ENCODE assay signal across 8 cellular contexts in the genomic region with DNA sequence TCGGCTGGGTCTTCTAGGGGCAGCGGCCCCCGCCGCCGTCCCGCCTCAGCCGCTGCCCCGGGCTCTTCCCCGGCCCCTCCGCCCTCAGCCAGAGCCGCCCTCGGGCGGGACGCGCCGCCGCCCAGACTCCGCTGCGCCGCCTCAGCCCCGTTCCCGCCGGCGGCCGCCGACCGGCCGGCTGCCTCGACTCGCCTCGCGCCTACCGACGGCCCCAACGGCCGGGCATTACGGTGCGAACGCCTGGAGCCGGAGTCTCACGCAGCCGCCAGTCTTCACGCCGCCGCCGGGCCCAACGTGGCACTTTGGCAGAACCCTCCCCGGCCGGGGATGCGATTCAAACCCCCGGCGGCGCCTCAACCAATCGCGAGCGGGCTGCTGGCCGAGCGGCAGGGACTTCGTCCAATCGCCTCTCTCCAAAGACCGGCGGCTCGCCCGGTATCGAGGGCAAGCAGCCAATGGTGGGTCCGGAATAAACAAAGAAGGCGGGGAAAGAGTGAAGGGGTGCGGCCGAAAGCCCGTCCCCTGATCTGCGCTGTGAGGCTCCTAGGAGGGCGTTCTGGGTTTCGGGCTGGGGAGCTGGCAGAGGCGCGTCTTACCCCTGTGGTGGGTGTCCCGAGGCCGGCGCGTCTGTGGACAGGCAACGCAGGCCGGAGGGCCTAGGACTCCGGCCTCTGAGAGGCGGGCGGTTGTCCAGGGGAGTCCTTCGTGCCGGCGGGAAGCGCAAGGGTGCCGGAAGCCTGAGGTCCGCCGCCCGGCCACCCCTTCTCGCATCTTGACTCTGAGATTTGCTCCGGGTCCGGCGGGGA. TPM values are rescaled to one million over a fixed set of nuclear protein-coding genes. Genes with fewer than 3 reads are reported as not detected.
A peak's percentile ranks its signal among the peaks of the same experiment; 100 is the strongest.
DNase-seq lines count a peak whose midpoint lies in the region; ATAC-seq, FAIRE-seq and TF ChIP-seq lines count a peak whose summit lies in the region.

TSS of gene CDR2 (minus strand) at position 309 of the 806 bp plus-strand sequence. CDS start 310 bp downstream, outside the sequence.

- H3K36me3 ChIP-seq in HepG2 (replicated peaks in 1 of 2; ENCODE audit: control insufficient read depth in 1 of 2, insufficient read depth in 2 of 2, low read length in 2 of 2), result no peaks in the 10 kb centered on the region

- CTCF ChIA-PET in CD4-positive, alpha-beta T cell (lab: Charles Lee), result interaction anchor here (0.8 to 1.4 kb wide), 2 partner anchors 53 to 56 kb away, joined by 3 to 10 read pairs; no protein-coding TSS in a partner anchor
- CTCF ChIA-PET in HepG2 (lab: Yijun Ruan, JAX; ENCODE audit: low intra/inter-chr PET ratio, low total read pairs), result no interaction called here

- POLR2A ChIA-PET in CD4-positive, alpha-beta T cell (lab: Charles Lee), result interaction anchor here (0.7 to 7.6 kb wide), 18 partner anchors 9 to 185 kb away, joined by 3 to 327 read pairs (median 5); partner anchors contain the start of gene POLR3E
- POLR2A ChIA-PET in HepG2 (lab: Yijun Ruan, JAX), result interaction anchor here (0.6 to 2.5 kb wide), 12 partner anchors 14 to 1163 kb away, joined by 3 to 27 read pairs (median 4); no protein-coding TSS in a partner anchor

- H3K27ac Mint-ChIP-seq in CD4-positive, alpha-beta T cell, result peak within 1 kb of the TSS; percentile 97

- peak; percentile 91 for ATAC-seq in CD4-positive, alpha-beta T cell (ENCODE audit: poor library complexity)
- ATAC-seq in GM19452 (IDR thresholded peaks at IDR 0.05; ENCODE audit: unreplicated experiment) (peak; percentile 88), HG03575 (IDR thresholded peaks at IDR 0.05; ENCODE audit: extremely low read depth, insufficient number of reproducible peaks, low FRiP score, unreplicated experiment) (peak; percentile 64), HepG2 (peak; percentile 93)

- TF ChIP-seq POLR2A in HepG2 (IDR thresholded peaks at IDR 0.05; ENCODE audit: insufficient read depth in 1 of 2, low read depth in 2 of 2, low read length in 2 of 2), result peak; percentile 91 to 93

- H2AFZ ChIP-seq in HepG2 (ENCODE audit: low read length), result peak within 1 kb of the TSS; percentile 16

- H3K9me3 Mint-ChIP-seq in CD4-positive, alpha-beta T cell, result no peaks in the 10 kb centered on the region

- H3K4me2 ChIP-seq in HepG2 (ENCODE audit: low read depth, low read length), result peak within 1 kb of the TSS; percentile 97

- no peaks in the 10 kb centered on the region for H3K27me3 ChIP-seq in CD4-positive, alpha-beta T cell (ENCODE audit: control insufficient read depth, insufficient read depth, low read length)
- no peaks in the 10 kb centered on the region; a peak in 1 of 5 replicates for H3K27me3 ChIP-seq in HepG2 (ENCODE audit: control insufficient read depth in 1 of 2, insufficient read depth in 2 of 2, low read length in 2 of 2)

- peaks cover 52% of the 10 kb centered on the region for H3K4me1 ChIP-seq in HepG2 (ENCODE audit: insufficient read depth, low read length)

- no peak for TF ChIP-seq CTCF in CD4-positive, alpha-beta T cell (IDR thresholded peaks at IDR 0.05)
- TF ChIP-seq CTCF in HepG2 (CRISPR knock-in tag; IDR thresholded peaks at IDR 0.05), result peak; percentile 8; the same call in 1 of the 2 replicates

- peak; percentile 96 to 98 (median 97) for DNase-seq in CD4-positive, alpha-beta T cell
- DNase-seq in NCI-H82 (lab: John Stamatoyannopoulos, UW) (peak; percentile 98), dermis microvascular lymphatic vessel endothelial cell (ENCODE audit: low read depth in 2 of 2) (peak; percentile 87 to 97), HepG2 (ENCODE audit: low spot score) (peak; percentile 98)
- DNase-seq in activated CD4-positive, alpha-beta T cell treated with anti-CD3 and anti-CD28 coated beads, Interleukin-2, amount 50 U/mL, for 4 hours, result peak; percentile 97
- peak; percentile 94 to 96 for DNase-seq in stimulated activated CD4-positive, alpha-beta T cell treated with anti-CD3 and anti-CD28 coated beads, Interleukin-2, amount 100 ng/mL, for 48 hours

- no peaks in the 10 kb centered on the region for H3K27me3 Mint-ChIP-seq in CD4-positive, alpha-beta T cell

- BruUV-seq in HepG2 (replicated peaks; lab: Mats Ljungman, UMichigan), result no TSS peak

- H3K36me3 Mint-ChIP-seq in CD4-positive, alpha-beta T cell (ENCODE audit: low read depth), result peaks cover 37% of the 10 kb centered on the region

- peak within 1 kb of the TSS; percentile 96 for H3K9ac ChIP-seq in HepG2 (ENCODE audit: insufficient read depth, low read depth, low read length)

- WGBS in HepG2 (ENCODE audit: low lambda C conversion rate), result under 1% methylated on average over 89 of the region's 96 CpGs

- no peak for FAIRE-seq in HepG2 (lab: Jason Lieb, UNC)

- TF ChIP-seq EP300 in HepG2 (IDR thresholded peaks at IDR 0.05; ENCODE audit: low read depth in 2 of 2, low read length in 2 of 2), result 0 out of 4 replicates have a peak, but pooled peaks of 1 of the 2 experiments have one; percentile 22
- no peak for TF ChIP-seq EP300 in HepG2 (CRISPR knock-in tag; IDR thresholded peaks at IDR 0.05; ENCODE audit: borderline replicate concordance)

- peak within 1 kb of the TSS; percentile 81 to 98 (median 87) for H3K4me3 ChIP-seq in HepG2 (replicated peaks in 1 of 3; ENCODE audit: insufficient read depth in 1 of 3, low read depth in 2 of 3, low read length in 3 of 3)

- intact Hi-C loops in CD4-positive, alpha-beta T cell (cut with DNase I, micrococcal nuclease), result loop anchor here (1.0 to 10.0 kb wide), 7 partner anchors 16 to 187 kb away; partner anchors contain the start of gene EEF2K (in 1 of the 2)
- intact Hi-C loops in HepG2 (cut with micrococcal nuclease; ENCODE audit: unreplicated experiment), result loop anchor here (5.0 kb wide), 2 partner anchors 52 to 177 kb away; no protein-coding TSS in a partner anchor

- peaks cover 10% of the 10 kb centered on the region for H4K20me1 ChIP-seq in HepG2 (ENCODE audit: insufficient read depth, low read length)

- H3K27ac ChIP-seq in CD4-positive, alpha-beta T cell (ENCODE audit: low read depth, low read length), result peak within 1 kb of the TSS; percentile 83
- peak within 1 kb of the TSS; percentile 85 for H3K27ac ChIP-seq in HepG2 (ENCODE audit: extremely low read length, insufficient read depth, low read length)

- in situ Hi-C loops in HepG2 (cut with HindIII; ENCODE audit: extremely low pct_ligation_motif_present, low pct_unique_long_range_greater_than_20kb), result loop anchor here (10.0 kb wide), 1 partner anchor 60 kb away; no protein-coding TSS in a partner anchor

- H3K79me2 ChIP-seq in HepG2 (ENCODE audit: insufficient read depth, low read length), result peaks cover 49% of the 10 kb centered on the region

- peak within 1 kb of the TSS; percentile 99 for H3K4me3 Mint-ChIP-seq in CD4-positive, alpha-beta T cell

- H3K9me3 ChIP-seq in CD4-positive, alpha-beta T cell (ENCODE audit: control insufficient read depth, low read length), result no peaks in the 10 kb centered on the region
- no peaks in the 10 kb centered on the region for H3K9me3 ChIP-seq in HepG2 (ENCODE audit: low read length)

- H3K4me1 Mint-ChIP-seq in CD4-positive, alpha-beta T cell (ENCODE audit: low read depth), result peaks cover 56% of the 10 kb centered on the region

- TF ChIP-seq RAD21 in HepG2 (CRISPR knock-in tag; IDR thresholded peaks at IDR 0.05), result peak; percentile 79

TF ChIP-seq in HepG2, 621 proteins besides CTCF, POLR2A, EP300 and RAD21 (continues in another document):
- TF ChIP-seq ZNF263 (CRISPR knock-in tag; IDR thresholded peaks at IDR 0.05) (no peak; the same call in 1 of the 2 replicates), ELF1 (CRISPR knock-in tag; IDR thresholded peaks at IDR 0.05) (no peak; the same call in 1 of the 2 replicates), ZNF546 (CRISPR knock-in tag; conservative IDR thresholded peaks at IDR 0.05) (peak; percentile 82), ZNF792 (CRISPR knock-in tag; IDR thresholded peaks at IDR 0.05) (peak; percentile 85), DNMT3B (CRISPR knock-in tag; conservative IDR thresholded peaks at IDR 0.05) (no peak; the same call in 1 of the 2 replicates), RORA (CRISPR knock-in tag; IDR thresholded peaks at IDR 0.05) (no peak), ZNF12 (CRISPR knock-in tag; IDR thresholded peaks at IDR 0.05) (no peak; the same call in 1 of the 2 replicates), PRMT3 (CRISPR knock-in tag; IDR thresholded peaks at IDR 0.05; ENCODE audit: borderline replicate concordance, low read depth) (peak; percentile 88)

RNA-seq across cellular contexts. Expression of gene CDR2, which starts in this region (rescaled TPM):
- 100 to 1,000 TPM; 104 to 113 TPM for total RNA-seq in CD4-positive, alpha-beta T cell
- total RNA-seq in dermis microvascular lymphatic vessel endothelial cell (20.9 and 28.2 TPM in 2 replicates), HepG2 (2016; rRNA removed; fragmentation: Illumina TruSeq; extraction: Trizol) (59.0 and 76.7 TPM in 2 replicates)
- 20.7 and 23.8 TPM in 2 replicates for total RNA-seq in HepG2 (2016; cell fraction: cytosol; rRNA removed; fragmentation: Illumina TruSeq; extraction: Trizol; ENCODE audit: low read depth)
- total RNA-seq in HepG2 (2016; cell fraction: insoluble cytoplasmic fraction; rRNA removed; fragmentation: Illumina TruSeq; extraction: Trizol), result 60.0 and 73.9 TPM in 2 replicates
- total RNA-seq in HepG2 (2016; cell fraction: membrane; rRNA removed; fragmentation: Illumina TruSeq; extraction: Trizol), result 44.0 and 46.8 TPM in 2 replicates
- total RNA-seq in HepG2 (2016; cell fraction: nucleus; rRNA removed; fragmentation: Illumina TruSeq; extraction: Trizol), result 34.8 and 41.9 TPM in 2 replicates
- 67.5 and 78.9 TPM in 2 replicates for polyA plus RNA-seq in HepG2 (2011; rRNA removed)
- polyA plus RNA-seq in HepG2 (2011; cell fraction: cytosol; rRNA removed), result 60.0 and 71.4 TPM in 2 replicates
- polyA plus RNA-seq in HepG2 (2011; cell fraction: nucleus; rRNA removed), result 32.2 and 35.4 TPM in 2 replicates
- 42.9 and 53.6 TPM in 2 replicates for polyA plus RNA-seq in HepG2 (2012)
- 9.2 and 11.4 TPM in 2 replicates for polyA plus RNA-seq in HepG2 (2016; cell fraction: cytosol; fragmentation: Illumina TruSeq; extraction: Trizol; ENCODE audit: low read depth)
- 89.8 and 91.4 TPM in 2 replicates for polyA plus RNA-seq in HepG2 (2016; cell fraction: insoluble cytoplasmic fraction; fragmentation: Illumina TruSeq; extraction: Trizol; ENCODE audit: low read depth)
- polyA plus RNA-seq in HepG2 (2016; cell fraction: membrane; fragmentation: Illumina TruSeq; extraction: Trizol; ENCODE audit: low read depth), result 27.9 and 34.0 TPM in 2 replicates
- 73.8 and 74.1 TPM in 2 replicates for polyA plus RNA-seq in HepG2 (2016; cell fraction: nucleus; fragmentation: Illumina TruSeq; extraction: Trizol; ENCODE audit: insufficient read depth, low read depth)
- 12.4 and 45.2 TPM in 2 replicates for polyA minus RNA-seq in HepG2 (2011; rRNA and poly(A)+ RNA removed; ENCODE audit: low replicate concordance)
- 55.0 and 56.7 TPM in 2 replicates for polyA minus RNA-seq in HepG2 (2011; cell fraction: cytosol; rRNA and poly(A)+ RNA removed)
- 52.0 and 54.7 TPM in 2 replicates for polyA minus RNA-seq in HepG2 (2011; cell fraction: nucleus; rRNA and poly(A)+ RNA removed)

Comparison
In these comparisons a context has a peak if more than half of its experiments do, and no peak if none do; other contexts are left out.
1. Peak in every context shown above with its lines: DNase-seq, ATAC-seq, H3K4me3 ChIP-seq and H3K27ac ChIP-seq.